ENCODE assay signal across 14 cellular contexts in the genomic region with DNA sequence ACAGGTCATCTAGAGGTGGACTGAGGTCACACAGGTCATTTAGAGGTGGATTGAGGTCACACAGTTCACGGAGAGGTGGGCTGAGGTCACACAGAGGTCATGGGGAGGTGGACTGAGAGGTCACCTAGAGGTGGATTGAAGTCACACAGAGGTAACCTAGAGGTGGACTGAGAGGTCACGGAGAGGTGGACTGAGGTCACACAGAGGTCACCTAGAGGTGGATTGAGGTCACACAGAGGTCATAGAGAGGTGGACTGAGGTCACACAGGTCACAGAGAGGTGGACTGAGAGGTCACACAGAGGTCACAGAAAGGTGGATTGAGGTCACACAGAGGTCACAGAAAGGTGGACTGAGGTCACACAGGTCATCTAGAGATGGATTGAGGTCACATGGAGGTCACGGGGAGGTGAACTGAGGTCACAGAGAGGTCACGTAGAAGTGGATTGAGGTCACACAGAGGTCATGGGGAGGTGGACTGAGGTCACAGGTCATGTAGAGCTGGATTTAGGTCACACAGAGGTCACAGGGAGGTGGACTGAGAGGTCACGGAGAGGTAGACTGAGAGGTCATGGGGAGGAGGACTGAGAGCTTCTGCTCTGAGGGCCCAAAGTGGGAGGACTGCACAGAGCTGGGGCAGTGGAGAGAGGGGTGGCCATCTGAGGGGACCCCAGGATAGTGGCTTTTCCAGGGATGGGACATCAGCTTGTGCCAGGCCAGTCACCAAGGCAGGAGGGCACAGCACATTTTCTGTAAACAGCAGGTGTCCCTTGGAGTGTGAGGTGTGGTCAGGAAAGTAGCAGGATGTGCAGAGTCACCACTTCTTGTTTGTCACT. TPM values are rescaled to one million over a fixed set of nuclear protein-coding genes. Genes with fewer than 3 reads are reported as not detected.
DNase-seq lines count a peak whose midpoint lies in the region; ATAC-seq and TF ChIP-seq lines count a peak whose summit lies in the region.
"Had no signal": no experiment of that assay in that cellular context is flagged by ENCODE, and none has a peak within 500 bp of the region (broad histone marks: within the 10 kb centered on the region; RNA-seq: fewer than 3 reads in every experiment).

No MANE protein-coding gene starts in this region.

- H3K4me2 ChIP-seq in BLaER1 = no peak overlapping the region

- CTCF ChIA-PET in HEK293 (lab: Yijun Ruan, JAX) = no interaction called here

- no peaks in the 10 kb centered on the region for H3K27me3 Mint-ChIP-seq in activated T-helper 17 cell treated with anti-CD3 and anti-CD28 coated beads, Interleukin-2, amount 50 U/mL, for 72 hours
- peaks cover 2 to 4% (median 2%) of the 10 kb centered on the region in 3 donors for H3K27me3 Mint-ChIP-seq in immature natural killer cell (ENCODE audit: low read depth in 3 of 3)

- H3K36me3 Mint-ChIP-seq in activated T-helper 17 cell treated with anti-CD3 and anti-CD28 coated beads, Interleukin-2, amount 50 U/mL, for 72 hours (ENCODE audit: low read depth) = peaks cover 59% of the 10 kb centered on the region
- H3K36me3 Mint-ChIP-seq in immature natural killer cell = peaks cover 14 to 39% (median 29%) of the 10 kb centered on the region in 3 donors

- peaks cover 11% of the 10 kb centered on the region for H3K4me1 Mint-ChIP-seq in activated T-helper 17 cell treated with anti-CD3 and anti-CD28 coated beads, Interleukin-2, amount 50 U/mL, for 72 hours
- peaks cover 26 to 42% of the 10 kb centered on the region in 2 donors for H3K4me1 Mint-ChIP-seq in immature natural killer cell

- DNase-seq in immature natural killer cell (no peak), SHP77 (lab: John Stamatoyannopoulos, UW) (no peak)
- DNase-seq: GDM1; NCI-H146; NCI-H748 treated with DMSO at 0.1 percent for 48 hours; stimulated activated CD8-positive, alpha-beta memory T cell treated with anti-CD3 and anti-CD28 coated beads, Interleukin-4, amount 100 ng/mL, for 48 hours had no signal

- TF ChIP-seq CTCF in HEK293 (tag by site-specific recombination; IDR thresholded peaks at IDR 0.05) = no peak

- no peak overlapping the region for H3K4me3 ChIP-seq in BLaER1
- no peak overlapping the region for H3K4me3 ChIP-seq in HEK293 (ENCODE audit: low read depth, low read length)
- H3K4me3 ChIP-seq: lung, SJSA1 had no signal

- H3K27ac Mint-ChIP-seq in activated T-helper 17 cell treated with anti-CD3 and anti-CD28 coated beads, Interleukin-2, amount 50 U/mL, for 72 hours = peak overlapping the region; percentile 56
- H3K27ac Mint-ChIP-seq in immature natural killer cell = peak overlapping the region in 5 of 6 donors; percentile 30 to 73 (median 60)

- H3K36me3 ChIP-seq in BLaER1 (peaks cover 59% of the 10 kb centered on the region), HEK293 (ENCODE audit: control insufficient read depth in 2 of 2, insufficient read depth in 1 of 2, low read length in 2 of 2) (peaks cover 7 to 70% of the 10 kb centered on the region in 2 experiments; a peak in 2 of 3 replicates)

- H3K9me3 ChIP-seq in BLaER1 (no peaks in the 10 kb centered on the region), HEK293 (ENCODE audit: control insufficient read depth, insufficient read depth, low read depth, low read length) (no peaks in the 10 kb centered on the region)
- H3K9me3 ChIP-seq: SJSA1 had no signal

- no peak for ATAC-seq in activated T-helper 17 cell treated with anti-CD3 and anti-CD28 coated beads, Interleukin-2, amount 50 U/mL, for 72 hours (replicated peaks)
- ATAC-seq in GM21447 (IDR thresholded peaks at IDR 0.05; ENCODE audit: unreplicated experiment) (no peak), GM19463 (IDR thresholded peaks at IDR 0.05; ENCODE audit: unreplicated experiment) (no peak), HG03280 (IDR thresholded peaks at IDR 0.05; ENCODE audit: unreplicated experiment) (no peak)

- H3K9me3 Mint-ChIP-seq in activated T-helper 17 cell treated with anti-CD3 and anti-CD28 coated beads, Interleukin-2, amount 50 U/mL, for 72 hours = no peaks in the 10 kb centered on the region
- H3K9me3 Mint-ChIP-seq in immature natural killer cell = no peaks in the 10 kb centered on the region

- H3K9ac ChIP-seq in BLaER1 = no peak overlapping the region

- no peaks in the 10 kb centered on the region for H3K27me3 ChIP-seq in BLaER1
- H3K27me3 ChIP-seq: SJSA1 had no signal

- POLR2A ChIA-PET in HEK293 (lab: Yijun Ruan, JAX) = no interaction called here

- peaks cover 50% of the 10 kb centered on the region for H3K4me1 ChIP-seq in BLaER1
- H3K4me1 ChIP-seq in HEK293 (ENCODE audit: control insufficient read depth, insufficient read depth, low read length) = no peaks in the 10 kb centered on the region
- H3K4me1 ChIP-seq: SJSA1 had no signal

- H3K27ac ChIP-seq in BLaER1 (peak overlapping the region; percentile 98), HEK293 (ENCODE audit: extremely low read depth, low read depth, low read length) (no peak overlapping the region)
- H3K27ac ChIP-seq: SJSA1 had no signal

- no peaks in the 10 kb centered on the region for H4K20me1 ChIP-seq in BLaER1

- no peak overlapping the region for H3K4me3 Mint-ChIP-seq in activated T-helper 17 cell treated with anti-CD3 and anti-CD28 coated beads, Interleukin-2, amount 50 U/mL, for 72 hours
- H3K4me3 Mint-ChIP-seq in immature natural killer cell = no peak overlapping the region

TF ChIP-seq in HEK293, 187 proteins besides CTCF, POLR2A, EP300 and RAD21:
- TF ChIP-seq ZNF544 (tag by site-specific recombination; IDR thresholded peaks at IDR 0.05) (no peak), SCRT2 (tag by site-specific recombination; IDR thresholded peaks at IDR 0.05) (no peak), SETDB1 (IDR thresholded peaks at IDR 0.05; ENCODE audit: insufficient read length, low read length) (no peak), ZNF48 (tag by site-specific recombination; IDR thresholded peaks at IDR 0.05) (no peak), ZNF146 (tag by site-specific recombination; IDR thresholded peaks at IDR 0.05) (0 out of 2 replicates have a peak, but pooled peaks have one; percentile 3), ZEB2 (tag by site-specific recombination; IDR thresholded peaks at IDR 0.05) (peak; percentile 75), ZNF248 (tag by site-specific recombination; IDR thresholded peaks at IDR 0.05) (no peak), ZNF701 (tag by site-specific recombination; IDR thresholded peaks at IDR 0.05) (no peak), ZNF404 (tag by site-specific recombination; IDR thresholded peaks at IDR 0.05) (no peak), ZNF341 (tag by site-specific recombination; IDR thresholded peaks at IDR 0.05; ENCODE audit: low read depth) (no peak), ZNF391 (tag by site-specific recombination; IDR thresholded peaks at IDR 0.05; ENCODE audit: borderline replicate concordance, low read depth) (no peak), BCL11B (tag by site-specific recombination; IDR thresholded peaks at IDR 0.05; ENCODE audit: low read depth) (peak; percentile 100), ZNF776 (tag by site-specific recombination; IDR thresholded peaks at IDR 0.05; ENCODE audit: borderline replicate concordance) (no peak), SP7 (tag by site-specific recombination; IDR thresholded peaks at IDR 0.05) (no peak), ZSCAN30 (tag by site-specific recombination; IDR thresholded peaks at IDR 0.05) (no peak), ZFP41 (tag by site-specific recombination; IDR thresholded peaks at IDR 0.05; ENCODE audit: borderline replicate concordance) (no peak), ZIC2 (tag by site-specific recombination; IDR thresholded peaks at IDR 0.05) (no peak), BCL11A (tag by site-specific recombination; IDR thresholded peaks at IDR 0.05; ENCODE audit: low read depth) (peak; percentile 99), ZBTB48 (tag by site-specific recombination; IDR thresholded peaks at IDR 0.05) (no peak)
- TF ChIP-seq, protein P1, sequence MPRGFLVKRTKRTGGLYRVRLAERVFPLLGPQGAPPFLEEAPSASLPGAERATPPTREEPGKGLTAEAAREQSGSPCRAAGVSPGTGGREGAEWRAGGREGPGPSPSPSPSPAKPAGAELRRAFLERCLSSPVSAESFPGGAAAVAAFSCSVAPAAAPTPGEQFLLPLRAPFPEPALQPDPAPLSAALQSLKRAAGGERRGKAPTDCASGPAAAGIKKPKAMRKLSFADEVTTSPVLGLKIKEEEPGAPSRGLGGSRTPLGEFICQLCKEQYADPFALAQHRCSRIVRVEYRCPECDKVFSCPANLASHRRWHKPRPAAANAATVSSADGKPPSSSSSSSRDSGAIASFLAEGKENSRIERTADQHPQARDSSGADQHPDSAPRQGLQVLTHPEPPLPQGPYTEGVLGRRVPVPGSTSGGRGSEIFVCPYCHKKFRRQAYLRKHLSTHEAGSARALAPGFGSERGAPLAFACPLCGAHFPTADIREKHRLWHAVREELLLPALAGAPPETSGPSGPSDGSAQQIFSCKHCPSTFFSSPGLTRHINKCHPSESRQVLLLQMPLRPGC (tag by site-specific recombination; IDR thresholded peaks at IDR 0.05) = peak; percentile 70
- TF ChIP-seq, protein P2, sequence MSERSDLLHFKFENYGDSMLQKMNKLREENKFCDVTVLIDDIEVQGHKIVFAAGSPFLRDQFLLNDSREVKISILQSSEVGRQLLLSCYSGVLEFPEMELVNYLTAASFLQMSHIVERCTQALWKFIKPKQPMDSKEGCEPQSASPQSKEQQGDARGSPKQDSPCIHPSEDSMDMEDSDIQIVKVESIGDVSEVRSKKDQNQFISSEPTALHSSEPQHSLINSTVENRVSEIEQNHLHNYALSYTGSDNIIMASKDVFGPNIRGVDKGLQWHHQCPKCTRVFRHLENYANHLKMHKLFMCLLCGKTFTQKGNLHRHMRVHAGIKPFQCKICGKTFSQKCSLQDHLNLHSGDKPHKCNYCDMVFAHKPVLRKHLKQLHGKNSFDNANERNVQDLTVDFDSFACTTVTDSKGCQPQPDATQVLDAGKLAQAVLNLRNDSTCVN (tag by site-specific recombination; optimal IDR thresholded peaks at IDR 0.05) = no peak

RNA-seq across cellular contexts. Expression of a gene that starts 26.4 kb away (rescaled TPM):
- 10 to 100 TPM; 55.9 to 85.1 TPM for total RNA-seq in activated T-helper 17 cell treated with anti-CD3 and anti-CD28 coated beads, Interleukin-2, amount 50 U/mL, for 72 hours
- polyA plus RNA-seq in immature natural killer cell = 10 to 100 TPM in 1 of 3 donors, 1 to 10 TPM in 2; 7.9 to 14.0 (median 8.3) TPM

RNA-seq across cellular contexts. Expression of a gene that starts 39.6 kb away (rescaled TPM):
- total RNA-seq in activated T-helper 17 cell treated with anti-CD3 and anti-CD28 coated beads, Interleukin-2, amount 50 U/mL, for 72 hours = 10 to 100 TPM; 12.0 to 20.6 TPM
- polyA plus RNA-seq in immature natural killer cell = 10 to 100 TPM in 1 of 3 donors, 1 to 10 TPM in 2; 1.4 to 11.5 (median 2.8) TPM

RNA-seq across cellular contexts. Expression of a gene that starts 39.9 kb away (rescaled TPM):
- 10 to 100 TPM; 11.9 to 19.9 TPM for total RNA-seq in activated T-helper 17 cell treated with anti-CD3 and anti-CD28 coated beads, Interleukin-2, amount 50 U/mL, for 72 hours
- 1 to 10 TPM in 2 of 3 donors, not detected in 1; 1.5 to 2.0 TPM for polyA plus RNA-seq in immature natural killer cell

RNA-seq across cellular contexts. Expression of a gene that starts 54.3 kb away (rescaled TPM):
- 100 to 1,000 TPM in 1 of 2 donors, 10 to 100 TPM in 1; 59.9 to 106 TPM for total RNA-seq in activated T-helper 17 cell treated with anti-CD3 and anti-CD28 coated beads, Interleukin-2, amount 50 U/mL, for 72 hours
- 1 to 10 TPM in 1 of 3 donors, under 1 TPM in 2; 0.55 to 3.8 (median 0.57) TPM for polyA plus RNA-seq in immature natural killer cell
